In genomic region chr18:37361223-37362157, GRCh38 we compare ENCODE assay signal across 17 cellular contexts.
A peak's percentile ranks its signal among the peaks of the same experiment; 100 is the strongest.
DNase-seq lines count a peak whose midpoint lies in the region; ATAC-seq and TF ChIP-seq lines count a peak whose summit lies in the region.
"Had no signal": no experiment of that assay in that cellular context is flagged by ENCODE, and none has a peak within 500 bp of the region (broad histone marks: within the 10 kb centered on the region; RNA-seq: fewer than 3 reads in every experiment).

No MANE protein-coding gene starts in this region.

- H3K9ac ChIP-seq in HUES48 (ENCODE audit: low read depth, low read length) = no peak overlapping the region

- H3K36me3 ChIP-seq in HUES48 (ENCODE audit: control insufficient read depth, insufficient read depth, low read length) = no peaks in the 10 kb centered on the region
- no peaks in the 10 kb centered on the region for H3K36me3 ChIP-seq in upper lobe of right lung
- H3K36me3 ChIP-seq: esophagus muscularis mucosa had no signal

- no peaks in the 10 kb centered on the region for H3K9me3 ChIP-seq in HUES48 (ENCODE audit: control insufficient read depth, insufficient read depth, low read length)
- no peaks in the 10 kb centered on the region for H3K9me3 ChIP-seq in upper lobe of right lung
- H3K9me3 ChIP-seq: esophagus muscularis mucosa had no signal

- intact Hi-C loops in upper lobe of right lung (cut with DNase I) = no loop called here

- H3K27me3 ChIP-seq in HUES48 (ENCODE audit: control insufficient read depth, insufficient read depth, low read length) = peaks cover 77% of the 10 kb centered on the region
- no peaks in the 10 kb centered on the region for H3K27me3 ChIP-seq in upper lobe of right lung

- peak overlapping the region; percentile 8 for H3K27ac ChIP-seq in HUES48 (ENCODE audit: low read depth, low read length)
- H3K27ac ChIP-seq in upper lobe of right lung = no peak overlapping the region
- H3K27ac ChIP-seq: esophagus muscularis mucosa had no signal

- peak; percentile 21 for ATAC-seq in upper lobe of right lung
- no peak for ATAC-seq in GM21825 (IDR thresholded peaks at IDR 0.05; ENCODE audit: unreplicated experiment)
- no peak for ATAC-seq in GM21737 (IDR thresholded peaks at IDR 0.05; ENCODE audit: unreplicated experiment)
- ATAC-seq: naive thymus-derived CD8-positive, alpha-beta T cell had no signal

- peak; percentile 81 for DNase-seq in NCI-H2107 treated with DMSO at 0.1 percent for 48 hours (lab: John Stamatoyannopoulos, UW; ENCODE audit: unreplicated experiment)
- peak; percentile 6 for DNase-seq in epithelial cell of esophagus (ENCODE audit: low read depth)
- DNase-seq in upper lobe of right lung = peak; percentile 70
- no peak for DNase-seq in activated CD8-positive, alpha-beta memory T cell treated with anti-CD3 and anti-CD28 coated beads, Interleukin-2, amount 50 U/mL, for 4 hours
- DNase-seq: activated CD4-positive, alpha-beta T cell treated with anti-CD3 and anti-CD28 coated beads, Interleukin-2, amount 10 ng/mL, durations not matched to agents 24 days and 14 days; C1 segment of cervical spinal cord; DMS153; mammary epithelial cell; naive thymus-derived CD8-positive, alpha-beta T cell; NK-92 treated with Interleukin-12 subunit alpha and Interleukin-12 subunit beta, amount 100 ng/mL, for 24 hours; stimulated activated CD4-positive, alpha-beta T cell treated with anti-CD3 and anti-CD28 coated beads, Interleukin-4, amount 100 ng/mL, for 4 hours; SW 1271 had no signal

- H3K4me1 ChIP-seq in HUES48 (ENCODE audit: control insufficient read depth, insufficient read depth, low read length) (peaks cover 22% of the 10 kb centered on the region), upper lobe of right lung (peaks cover 4% of the 10 kb centered on the region)
- H3K4me1 ChIP-seq: esophagus muscularis mucosa had no signal

- peak overlapping the region; percentile 27 for H3K4me3 ChIP-seq in HUES48 (ENCODE audit: low read depth, low read length)
- no peak overlapping the region for H3K4me3 ChIP-seq in epithelial cell of esophagus (ENCODE audit: low read length)
- H3K4me3 ChIP-seq in upper lobe of right lung = no peak overlapping the region
- H3K4me3 ChIP-seq: esophagus muscularis mucosa, smooth muscle cell had no signal

- TF ChIP-seq CTCF in epithelial cell of esophagus (IDR thresholded peaks at IDR 0.05; ENCODE audit: insufficient read depth, low read depth, low read length, missing control alignments) (no peak), upper lobe of right lung (IDR thresholded peaks at IDR 0.05) (no peak)
